In the genomic region with DNA sequence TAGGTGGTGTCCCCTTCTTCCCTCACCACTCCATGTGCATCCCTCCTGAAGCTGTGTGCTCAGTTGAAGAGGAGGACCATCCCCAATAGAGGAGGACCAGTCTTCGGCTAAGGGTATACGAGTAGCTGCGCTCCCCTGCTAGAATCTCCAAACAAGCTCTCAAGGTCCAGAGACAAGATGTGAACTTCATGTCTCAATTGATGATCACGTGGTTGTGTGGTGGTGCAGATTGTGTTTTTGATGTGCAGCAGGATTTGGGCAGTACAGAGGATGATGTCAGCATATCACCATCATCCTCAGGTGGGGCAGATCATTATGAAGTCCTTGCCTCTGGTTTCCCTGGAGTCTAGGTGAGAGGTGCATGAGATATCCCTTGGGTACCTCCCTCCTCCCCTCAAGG, we compare ENCODE assay signal across 34 cellular contexts.
"Had no signal": no experiment of that assay in that cellular context is flagged by ENCODE, and none has a peak within 500 bp of the region (broad histone marks: within the 10 kb centered on the region; RNA-seq: fewer than 3 reads in every experiment).

No MANE protein-coding gene starts in this region.

- H3K27ac Mint-ChIP-seq: activated B cell treated with CpG ODN at 0.5 μM for 24 hours; activated CD8-positive, alpha-beta T cell treated with anti-CD3 and anti-CD28 coated beads for 36 hours; activated naive CD4-positive, alpha-beta T cell treated with anti-CD3 and anti-CD28 coated beads for 36 hours; activated naive CD4-positive, alpha-beta T cell treated with anti-CD3 and anti-CD28 coated beads, Interleukin-2, amount 50 U/mL, for 24 hours; activated T-helper 1 cell treated with anti-CD3 and anti-CD28 coated beads, Interleukin-12 subunit alpha, Interleukin-12 subunit beta, Interleukin-2, Interleukin-4 antibody, amounts not matched to agents 30 ng/mL and 10 ng/mL and 1 ng/mL, durations not matched to agents 14 hours and 24 hours and 36 hours; activated T-helper 2 cell treated with anti-CD3 and anti-CD28 coated beads, Interferon-gamma antibody, Interleukin-2, Interleukin-4, amounts not matched to agents 10 μg/mL and 5 μg/mL and 100 μg/mL, durations not matched to agents 14 hours and 24 hours and 36 hours; dendritic cell treated with granulocyte-macrophage colony-stimulating factor and Interleukin-4, amounts not matched to agents 40 ng/mL and 50 ng/mL, for 4 days; T-helper 17 cell; T-helper 2 cell treated with Interferon-gamma antibody and Interleukin-4, amounts not matched to agents 5 μg/mL and 100 μg/mL, for 36 hours had no signal

- ATAC-seq: activated CD4-positive, CD25-positive, alpha-beta regulatory T cell treated with anti-CD3 and anti-CD28 coated beads, Interleukin-2, amount 50 U/mL, for 24 hours; activated CD8-positive, alpha-beta T cell treated with anti-CD3 and anti-CD28 coated beads for 36 hours; foreskin keratinocyte; gastrocnemius medialis; heart left ventricle; T-helper 17 cell had no signal

- H3K9me3 ChIP-seq: gastrocnemius medialis had no signal

- DNase-seq: activated B cell treated with CpG ODN at 0.5 μM for 24 hours; activated CD4-positive, alpha-beta T cell treated with anti-CD3 and anti-CD28 coated beads for 48 hours; activated CD4-positive, alpha-beta T cell treated with anti-CD3 and anti-CD28 coated beads, Interleukin-2, amount 50 U/mL, for 1 hour; activated CD4-positive, alpha-beta T cell treated with anti-CD3 and anti-CD28 coated beads, Interleukin-2, amount 50 U/mL, for 48 hours; activated CD8-positive, alpha-beta T cell treated with anti-CD3 and anti-CD28 coated beads for 36 hours; activated effector memory CD4-positive, alpha-beta T cell treated with anti-CD3 and anti-CD28 coated beads, Interleukin-2, amount 50 U/mL, for 16 hours; activated naive CD4-positive, alpha-beta T cell treated with anti-CD3 and anti-CD28 coated beads for 36 hours; activated T-cell treated with anti-CD3 and anti-CD28 coated beads, Interleukin-2, amount 50 U/mL, for 1 hour; activated T-cell treated with anti-CD3 and anti-CD28 coated beads, Interleukin-2, amount 50 U/mL, for 48 hours; amniotic stem cell; anterior cingulate cortex; brain microvascular endothelial cell; dorsolateral prefrontal cortex; effector memory CD4-positive, alpha-beta T cell; erythroblast; foreskin keratinocyte; gastrocnemius medialis; glutamatergic neuron; heart left ventricle; T-helper 1 cell; T-helper 17 cell; T1000; WERI-Rb-1 had no signal

- H3K9me3 Mint-ChIP-seq: central memory CD8-positive, alpha-beta T cell had no signal

- H3K27me3 Mint-ChIP-seq: activated CD8-positive, alpha-beta T cell treated with anti-CD3 and anti-CD28 coated beads for 36 hours; activated naive CD4-positive, alpha-beta T cell treated with anti-CD3 and anti-CD28 coated beads, Interleukin-2, amount 50 U/mL, for 24 hours; central memory CD8-positive, alpha-beta T cell; T-helper 17 cell had no signal

- H3K4me1 Mint-ChIP-seq: activated B cell treated with CpG ODN at 0.5 μM for 24 hours; central memory CD8-positive, alpha-beta T cell had no signal

- H3K27ac ChIP-seq: brain microvascular endothelial cell, coronary artery, dorsolateral prefrontal cortex, esophagus muscularis mucosa, foreskin keratinocyte, gastrocnemius medialis, heart left ventricle, WERI-Rb-1 had no signal

- H3K27me3 ChIP-seq: brain microvascular endothelial cell, esophagus muscularis mucosa, foreskin keratinocyte, gastrocnemius medialis, heart left ventricle had no signal

- H3K4me1 ChIP-seq: esophagus muscularis mucosa, foreskin keratinocyte, gastrocnemius medialis, heart left ventricle had no signal

- H3K4me3 Mint-ChIP-seq: activated B cell treated with CpG ODN at 0.5 μM for 24 hours; activated CD8-positive, alpha-beta T cell treated with anti-CD3 and anti-CD28 coated beads for 36 hours; activated naive CD4-positive, alpha-beta T cell treated with anti-CD3 and anti-CD28 coated beads for 36 hours; activated naive CD4-positive, alpha-beta T cell treated with anti-CD3 and anti-CD28 coated beads, Interleukin-2, amount 50 U/mL, for 24 hours; activated T-helper 1 cell treated with anti-CD3 and anti-CD28 coated beads, Interleukin-12 subunit alpha, Interleukin-12 subunit beta, Interleukin-2, Interleukin-4 antibody, amounts not matched to agents 30 ng/mL and 10 ng/mL and 1 ng/mL, durations not matched to agents 14 hours and 24 hours and 36 hours; central memory CD8-positive, alpha-beta T cell; dendritic cell treated with granulocyte-macrophage colony-stimulating factor and Interleukin-4, amounts not matched to agents 40 ng/mL and 50 ng/mL, for 4 days; T-helper 17 cell; T-helper 2 cell treated with Interferon-gamma antibody and Interleukin-4, amounts not matched to agents 5 μg/mL and 100 μg/mL, for 36 hours had no signal

- H3K4me3 ChIP-seq: coronary artery, dorsolateral prefrontal cortex, esophagus muscularis mucosa, gastrocnemius medialis, heart left ventricle had no signal

- FAIRE-seq: astrocyte, bronchial epithelial cell had no signal

- H3K36me3 ChIP-seq: brain microvascular endothelial cell, esophagus muscularis mucosa, gastrocnemius medialis, heart left ventricle, WERI-Rb-1 had no signal
